In genomic region chr2:160427629-160428424, GRCh38 we compare ENCODE assay signal across 1 cellular context.
TF ChIP-seq lines count a peak whose summit lies in the region.

No MANE protein-coding gene starts in this region.

TF ChIP-seq in K562, 482 proteins besides CTCF, POLR2A, EP300 and RAD21 (continued from another document):
- TF ChIP-seq, protein P1, sequence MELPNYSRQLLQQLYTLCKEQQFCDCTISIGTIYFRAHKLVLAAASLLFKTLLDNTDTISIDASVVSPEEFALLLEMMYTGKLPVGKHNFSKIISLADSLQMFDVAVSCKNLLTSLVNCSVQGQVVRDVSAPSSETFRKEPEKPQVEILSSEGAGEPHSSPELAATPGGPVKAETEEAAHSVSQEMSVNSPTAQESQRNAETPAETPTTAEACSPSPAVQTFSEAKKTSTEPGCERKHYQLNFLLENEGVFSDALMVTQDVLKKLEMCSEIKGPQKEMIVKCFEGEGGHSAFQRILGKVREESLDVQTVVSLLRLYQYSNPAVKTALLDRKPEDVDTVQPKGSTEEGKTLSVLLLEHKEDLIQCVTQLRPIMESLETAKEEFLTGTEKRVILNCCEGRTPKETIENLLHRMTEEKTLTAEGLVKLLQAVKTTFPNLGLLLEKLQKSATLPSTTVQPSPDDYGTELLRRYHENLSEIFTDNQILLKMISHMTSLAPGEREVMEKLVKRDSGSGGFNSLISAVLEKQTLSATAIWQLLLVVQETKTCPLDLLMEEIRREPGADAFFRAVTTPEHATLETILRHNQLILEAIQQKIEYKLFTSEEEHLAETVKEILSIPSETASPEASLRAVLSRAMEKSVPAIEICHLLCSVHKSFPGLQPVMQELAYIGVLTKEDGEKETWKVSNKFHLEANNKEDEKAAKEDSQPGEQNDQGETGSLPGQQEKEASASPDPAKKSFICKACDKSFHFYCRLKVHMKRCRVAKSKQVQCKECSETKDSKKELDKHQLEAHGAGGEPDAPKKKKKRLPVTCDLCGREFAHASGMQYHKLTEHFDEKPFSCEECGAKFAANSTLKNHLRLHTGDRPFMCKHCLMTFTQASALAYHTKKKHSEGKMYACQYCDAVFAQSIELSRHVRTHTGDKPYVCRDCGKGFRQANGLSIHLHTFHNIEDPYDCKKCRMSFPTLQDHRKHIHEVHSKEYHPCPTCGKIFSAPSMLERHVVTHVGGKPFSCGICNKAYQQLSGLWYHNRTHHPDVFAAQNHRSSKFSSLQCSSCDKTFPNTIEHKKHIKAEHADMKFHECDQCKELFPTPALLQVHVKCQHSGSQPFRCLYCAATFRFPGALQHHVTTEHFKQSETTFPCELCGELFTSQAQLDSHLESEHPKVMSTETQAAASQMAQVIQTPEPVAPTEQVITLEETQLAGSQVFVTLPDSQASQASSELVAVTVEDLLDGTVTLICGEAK (IDR thresholded peaks at IDR 0.05), result no peak
- TF ChIP-seq, protein P1 (CRISPR knock-in tag; IDR thresholded peaks at IDR 0.05), result no peak
- no peak for TF ChIP-seq KLF6 (CRISPR knock-in tag; IDR thresholded peaks at IDR 0.05; ENCODE audit: borderline replicate concordance)
